In genomic region chr1:236795035-236795756, GRCh38 we compare ENCODE assay signal across 8 cellular contexts. TPM values are rescaled to one million over a fixed set of nuclear protein-coding genes. Genes with fewer than 3 reads are reported as not detected.
DNase-seq lines count a peak whose midpoint lies in the region; ATAC-seq and TF ChIP-seq lines count a peak whose summit lies in the region.

Gene MTR, plus strand, starts transcription at chr1:236795292. Its CDS starts 412 bp downstream, at chr1:236795704.

- no peaks in the 10 kb centered on the region; the same call in 1 of the 2 replicates for H4K20me1 ChIP-seq in PC-9 (ENCODE audit: insufficient read depth)

- H3F3A ChIP-seq in PC-9 (ENCODE audit: insufficient read depth, low read depth) = no peaks in the 10 kb centered on the region

- H3K27me3 ChIP-seq in PC-9 (ENCODE audit: insufficient read depth, low read depth) = peaks cover 23% of the 10 kb centered on the region

- H3K79me2 ChIP-seq in PC-9 (ENCODE audit: low read depth) = peaks cover 10% of the 10 kb centered on the region; the same call in 1 of the 2 replicates

- H3K36me3 ChIP-seq in PC-9 (ENCODE audit: low read depth) = no peaks in the 10 kb centered on the region

- H3K9me3 ChIP-seq in PC-9 (ENCODE audit: insufficient read depth, low read depth) = no peaks in the 10 kb centered on the region

- POLR2A ChIA-PET in PC-9 (lab: Charles Lee; ENCODE audit: unreplicated experiment) = interaction anchor here (0.6 to 0.9 kb wide), 3 partner anchors 186 to 1290 kb away, joined by 3 to 7 read pairs (median 3); partner anchors contain the start of genes B3GALNT2 and HEATR1

- no peak for TF ChIP-seq CTCF in PC-9 (conservative IDR thresholded peaks at IDR 0.05)
- TF ChIP-seq CTCF in epithelial cell of proximal tubule (conservative IDR thresholded peaks at IDR 0.05; ENCODE audit: low read depth, low read length) = no peak

- H3K4me2 ChIP-seq in PC-9 = peak within 1 kb of the TSS; percentile 96

- CTCF ChIA-PET in PC-9 (lab: Charles Lee) = interaction anchor here (0.6 to 0.8 kb wide), 2 partner anchors 36 to 186 kb away, joined by 4 to 7 read pairs; no protein-coding TSS in a partner anchor

- peak; percentile 93 for DNase-seq in DMS153 (lab: John Stamatoyannopoulos, UW)
- peak; percentile 98 for DNase-seq in Jurkat, Clone E6-1 (ENCODE audit: low read depth, low spot score)
- DNase-seq in PC-9 = peak; percentile 94
- peak; percentile 93 for DNase-seq in activated T-cell treated with anti-CD3 and anti-CD28 coated beads, Interleukin-2, amount 50 U/mL, for 1 hour
- peak; percentile 83 for DNase-seq in epithelial cell of proximal tubule (ENCODE audit: low read depth)
- DNase-seq in mucosa of gallbladder (ENCODE audit: low spot score) = peak; percentile 99
- peak; percentile 88 to 93 for DNase-seq in stimulated activated CD8-positive, alpha-beta memory T cell treated with anti-CD3 and anti-CD28 coated beads, Interleukin-4, amount 100 ng/mL, for 4 hours (ENCODE audit: low read depth in 2 of 2, low spot score in 1 of 2)

- peak within 1 kb of the TSS; percentile 72 for H3K4me3 ChIP-seq in Jurkat, Clone E6-1 (ENCODE audit: low read length)
- H3K4me3 ChIP-seq in PC-9 (peak within 1 kb of the TSS; percentile 86), epithelial cell of proximal tubule (ENCODE audit: low read depth, low read length) (peak within 1 kb of the TSS; percentile 88)

- H3K9me2 ChIP-seq in PC-9 (ENCODE audit: insufficient read depth) = no peaks in the 10 kb centered on the region

- H2AFZ ChIP-seq in PC-9 = peak within 1 kb of the TSS; percentile 94

- ATAC-seq in GM21619 (IDR thresholded peaks at IDR 0.05; ENCODE audit: unreplicated experiment) = peak; percentile 98

- intact Hi-C loops in PC-9 (cut with micrococcal nuclease; ENCODE audit: unreplicated experiment) = loop anchor here (10.0 kb wide), 1 partner anchor 190 kb away; the partner anchor contains the start of gene HEATR1

- TSS peak; percentile 49 for BruUV-seq in PC-9 (replicated peaks; lab: Mats Ljungman, UMichigan)

- H3K27ac ChIP-seq in PC-9 = peak within 1 kb of the TSS; percentile 51; the same call in 1 of the 2 replicates

- H3K4me1 ChIP-seq in PC-9 (replicated peaks; ENCODE audit: insufficient read depth) = peaks cover 5% of the 10 kb centered on the region; the same call in 1 of the 2 replicates

RNA-seq across cellular contexts. Expression of gene MTR, which starts in this region (rescaled TPM):
- 10.6 TPM for polyA plus RNA-seq in Jurkat, Clone E6-1 (2012; ENCODE audit: insufficient read depth, insufficient read length)
- 20.9 and 21.9 TPM in 2 replicates for total RNA-seq in PC-9 (2021)
- 13.7 and 18.3 TPM in 2 replicates for total RNA-seq in epithelial cell of proximal tubule
- total RNA-seq in mucosa of gallbladder = 46.4 TPM

Comparison
In these comparisons a context has a peak if more than half of its experiments do, and no peak if none do; other contexts are left out.
1. Peak in every context shown above with its lines: DNase-seq, ATAC-seq, H3K4me3 ChIP-seq and H3K27ac ChIP-seq.